ENCODE assay signal across 8 cellular contexts in genomic region chr11:72750556-72751292, GRCh38. TPM values are rescaled to one million over a fixed set of nuclear protein-coding genes. Genes with fewer than 3 reads are reported as not detected.
DNase-seq lines count a peak whose midpoint lies in the region; ATAC-seq and TF ChIP-seq lines count a peak whose summit lies in the region.

No MANE protein-coding gene starts in this region.

- H3K27ac Mint-ChIP-seq in Calu3 (ENCODE audit: unreplicated experiment), result no peak overlapping the region
- peak overlapping the region; percentile 90 for H3K27ac Mint-ChIP-seq in dendritic cell treated with granulocyte-macrophage colony-stimulating factor and Interleukin-4, amounts not matched to agents 40 ng/mL and 50 ng/mL, for 4 days
- H3K27ac Mint-ChIP-seq in nephron progenitor cell, result no peak overlapping the region

- ATAC-seq in GM19351 (IDR thresholded peaks at IDR 0.05; ENCODE audit: unreplicated experiment), result no peak

- BruUV-seq in Calu3 (replicated peaks; lab: Mats Ljungman, UMichigan), result no TSS peak

- peaks cover 38% of the 10 kb centered on the region for H3K36me3 Mint-ChIP-seq in Calu3 (ENCODE audit: insufficient read depth, unreplicated experiment)
- peaks cover 39% of the 10 kb centered on the region for H3K36me3 Mint-ChIP-seq in dendritic cell treated with granulocyte-macrophage colony-stimulating factor and Interleukin-4, amounts not matched to agents 40 ng/mL and 50 ng/mL, for 4 days (ENCODE audit: low read depth)
- no peaks in the 10 kb centered on the region for H3K36me3 Mint-ChIP-seq in nephron progenitor cell (ENCODE audit: low read depth)

- intact Hi-C loops in Calu3 (cut with micrococcal nuclease; ENCODE audit: unreplicated experiment), result no loop called here
- intact Hi-C loops in dendritic cell treated with granulocyte-macrophage colony-stimulating factor and Interleukin-4, amounts not matched to agents 40 ng/mL and 50 ng/mL, for 4 days (cut with micrococcal nuclease), result no loop called here

- H3K4me3 ChIP-seq in Jurkat, Clone E6-1 (ENCODE audit: low read length), result peak overlapping the region; percentile 85

- DNase-seq in Calu3 (no peak), nephron progenitor cell (no peak), SIG-M5 (lab: John Stamatoyannopoulos, UW) (no peak), retina (no peak), ecto neural progenitor cell (ENCODE audit: low spot score) (no peak)
- DNase-seq in Jurkat, Clone E6-1 (ENCODE audit: low read depth, low spot score), result no peak

- peaks cover 21% of the 10 kb centered on the region for H3K4me1 Mint-ChIP-seq in Calu3 (ENCODE audit: low read depth, unreplicated experiment)
- peaks cover 83% of the 10 kb centered on the region for H3K4me1 Mint-ChIP-seq in dendritic cell treated with granulocyte-macrophage colony-stimulating factor and Interleukin-4, amounts not matched to agents 40 ng/mL and 50 ng/mL, for 4 days (ENCODE audit: low read depth)
- peaks cover 23% of the 10 kb centered on the region for H3K4me1 Mint-ChIP-seq in nephron progenitor cell

- CTCF ChIA-PET in Calu3 (lab: Charles Lee), result interaction anchor here (0.5 kb wide), 1 partner anchor 670 kb away, joined by 7 read pairs; no protein-coding TSS in a partner anchor

- TF ChIP-seq CTCF in Calu3 (IDR thresholded peaks at IDR 0.05; ENCODE audit: unreplicated experiment) (no peak), nephron progenitor cell (IDR thresholded peaks at IDR 0.05) (no peak)

- no peaks in the 10 kb centered on the region for H3K27me3 Mint-ChIP-seq in Calu3 (ENCODE audit: unreplicated experiment)
- no peaks in the 10 kb centered on the region for H3K27me3 Mint-ChIP-seq in dendritic cell treated with granulocyte-macrophage colony-stimulating factor and Interleukin-4, amounts not matched to agents 40 ng/mL and 50 ng/mL, for 4 days
- peaks cover 7% of the 10 kb centered on the region for H3K27me3 Mint-ChIP-seq in nephron progenitor cell (ENCODE audit: low read depth, poor library complexity)

- H3K4me3 Mint-ChIP-seq in Calu3 (ENCODE audit: low read depth, unreplicated experiment) (peak overlapping the region; percentile 78), nephron progenitor cell (peak overlapping the region; percentile 91)
- peak overlapping the region; percentile 89 for H3K4me3 Mint-ChIP-seq in dendritic cell treated with granulocyte-macrophage colony-stimulating factor and Interleukin-4, amounts not matched to agents 40 ng/mL and 50 ng/mL, for 4 days

- H3K9me3 Mint-ChIP-seq in Calu3 (ENCODE audit: low read depth, unreplicated experiment) (no peaks in the 10 kb centered on the region), nephron progenitor cell (no peaks in the 10 kb centered on the region)
- H3K9me3 Mint-ChIP-seq in dendritic cell treated with granulocyte-macrophage colony-stimulating factor and Interleukin-4, amounts not matched to agents 40 ng/mL and 50 ng/mL, for 4 days, result no peaks in the 10 kb centered on the region

RNA-seq across cellular contexts. Expression of gene ARAP1, which starts 1.5 kb away (rescaled TPM):
- total RNA-seq in Calu3 (2022), result 53.0 and 61.3 TPM in 2 replicates
- 54.1 TPM for polyA plus RNA-seq in Jurkat, Clone E6-1 (2012; ENCODE audit: insufficient read depth, insufficient read length)

RNA-seq across cellular contexts. Expression of gene STARD10, which starts 43.1 kb away (rescaled TPM):
- total RNA-seq in Calu3 (2022), result 55.1 and 68.9 TPM in 2 replicates
- 25.2 TPM for polyA plus RNA-seq in Jurkat, Clone E6-1 (2012; ENCODE audit: insufficient read depth, insufficient read length)
